In the genomic region with DNA sequence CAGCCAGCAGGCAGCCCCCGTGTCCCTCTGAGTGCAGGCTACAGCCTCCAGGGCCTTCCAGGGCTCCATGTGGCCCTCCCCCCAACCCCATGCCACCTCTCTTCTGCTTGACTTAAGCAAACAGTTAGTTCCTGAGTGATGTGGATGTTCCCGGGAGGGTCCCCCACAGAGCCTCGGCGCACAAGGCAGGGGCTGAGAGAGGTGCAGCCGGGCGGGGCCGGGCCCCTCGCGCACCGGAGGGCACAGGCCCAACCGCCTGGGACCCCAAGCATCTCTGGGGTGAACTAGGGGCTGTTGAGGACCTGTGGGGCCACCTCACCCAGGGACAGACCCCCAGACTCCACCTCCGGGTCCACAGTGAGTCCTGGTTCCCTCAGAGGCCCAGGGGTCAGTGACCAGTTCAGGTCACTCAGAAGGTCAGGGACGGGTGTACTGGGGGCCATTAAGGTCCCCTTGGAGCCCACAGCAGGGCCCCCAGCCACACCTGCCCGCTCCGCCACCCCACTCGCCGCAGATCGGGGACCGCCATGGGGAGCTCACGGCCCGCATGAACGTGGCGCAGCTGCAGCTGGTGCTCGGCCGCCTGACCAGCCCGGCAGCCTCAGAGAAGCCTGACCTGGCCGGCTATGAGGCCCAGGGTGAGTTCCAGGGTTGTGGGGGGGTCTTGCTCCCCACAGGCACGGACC, we compare ENCODE assay signal across 23 cellular contexts. TPM values are rescaled to one million over a fixed set of nuclear protein-coding genes. Genes with fewer than 3 reads are reported as not detected.
"Had no signal": no experiment of that assay in that cellular context is flagged by ENCODE, and none has a peak within 500 bp of the region (broad histone marks: within the 10 kb centered on the region; RNA-seq: fewer than 3 reads in every experiment).

No MANE protein-coding gene starts in this region.

- H3K9me3 ChIP-seq: Peyer's patch had no signal

- H3K4me3 ChIP-seq: Peyer's patch had no signal

- ATAC-seq: activated CD8-positive, alpha-beta memory T cell treated with anti-CD3 and anti-CD28 coated beads, Interleukin-2, amount 10 ng/mL, durations not matched to agents 7 days and 5 days; T-helper 17 cell had no signal

- FAIRE-seq: bronchial epithelial cell had no signal

- DNase-seq: activated B cell treated with CpG ODN at 0.5 μM for 24 hours; activated CD4-positive, alpha-beta T cell treated with anti-CD3 and anti-CD28 coated beads for 1 hour; activated CD4-positive, alpha-beta T cell treated with anti-CD3 and anti-CD28 coated beads, Interleukin-2, amount 10 ng/mL, durations not matched to agents 24 days and 14 days; activated CD4-positive, alpha-beta T cell treated with anti-CD3 and anti-CD28 coated beads, Interleukin-2, amount 50 U/mL, for 48 hours; activated CD8-positive, alpha-beta memory T cell treated with anti-CD3 and anti-CD28 coated beads, Interleukin-2, amount 10 ng/mL, durations not matched to agents 7 days and 5 days; activated effector memory CD4-positive, alpha-beta T cell treated with Interleukin-2 at 50 U/mL for 16 hours; activated naive CD4-positive, alpha-beta T cell; activated T-cell treated with anti-CD3 and anti-CD28 coated beads, Interleukin-2, amount 50 U/mL, for 24 hours; aorta; Kasumi-1; NCI-H1105 treated with DMSO at 0.1 percent for 48 hours; NCI-H1436 treated with DMSO at 0.1 percent for 48 hours; NCI-H187; NCI-H2081; NCI-H510A treated with DMSO at 0.1 percent for 48 hours; NK-92 treated with Interleukin-12 subunit alpha and Interleukin-12 subunit beta, amount 100 ng/mL, for 24 hours; Peyer's patch; SHP77 treated with DMSO at 0.1 percent for 48 hours; T-helper 17 cell; T-helper 9 cell had no signal

- H3K27ac ChIP-seq: Peyer's patch had no signal

- H3K36me3 ChIP-seq: Peyer's patch had no signal

RNA-seq across cellular contexts. Expression of gene CARD9, which starts 33.0 kb away (rescaled TPM):
- total RNA-seq: SK-MEL-5 had no signal

RNA-seq across cellular contexts. Expression of gene CCDC187, which starts 36.6 kb away (rescaled TPM):
- total RNA-seq: activated CD4-positive, alpha-beta T cell treated with anti-CD3 and anti-CD28 coated beads, Interleukin-2, amount 10 ng/mL, durations not matched to agents 24 days and 14 days; activated CD8-positive, alpha-beta memory T cell treated with anti-CD3 and anti-CD28 coated beads, Interleukin-2, amount 10 ng/mL, durations not matched to agents 7 days and 5 days; activated T-helper 1 cell treated with anti-CD3 and anti-CD28 coated beads, Interleukin-12 subunit alpha, Interleukin-12 subunit beta, Interleukin-2, Interleukin-4 antibody, amounts not matched to agents 30 ng/mL and 10 ng/mL and 1 ng/mL, durations not matched to agents 14 hours and 24 hours and 36 hours; aorta; bronchial epithelial cell; SK-MEL-5 had no signal
- polyA plus RNA-seq: aorta had no signal
